Comparison of ENCODE assay signal across 20 cellular contexts in the genomic region with DNA sequence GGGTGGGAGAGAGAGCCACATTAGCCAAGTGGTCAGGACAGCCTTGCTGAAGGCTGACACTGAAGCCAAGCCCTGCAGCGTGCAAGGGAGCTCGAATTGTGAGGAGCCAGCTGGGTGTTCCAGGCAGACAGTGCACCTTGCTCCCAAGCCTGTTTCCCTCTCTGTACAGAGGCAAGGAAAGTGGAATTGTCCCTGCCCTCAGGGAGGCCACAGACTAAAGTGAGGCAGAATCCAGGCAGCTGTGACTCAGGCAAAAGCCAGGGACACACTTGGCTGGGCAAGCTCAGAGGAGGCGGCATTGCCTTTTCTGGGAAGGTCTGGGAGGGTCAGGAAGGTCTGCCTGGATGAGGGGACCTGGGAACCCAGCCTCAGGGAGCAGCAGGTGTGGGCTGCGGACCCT. TPM values are rescaled to one million over a fixed set of nuclear protein-coding genes. Genes with fewer than 3 reads are reported as not detected.
DNase-seq lines count a peak whose midpoint lies in the region; ATAC-seq, FAIRE-seq and TF ChIP-seq lines count a peak whose summit lies in the region.
"Had no signal": no experiment of that assay in that cellular context is flagged by ENCODE, and none has a peak within 500 bp of the region (broad histone marks: within the 10 kb centered on the region; RNA-seq: fewer than 3 reads in every experiment).

No MANE protein-coding gene starts in this region.

- CTCF ChIA-PET in HepG2 (lab: Yijun Ruan, JAX; ENCODE audit: low intra/inter-chr PET ratio, low total read pairs): no interaction called here

- no peak overlapping the region for H3K4me3 ChIP-seq in HepG2 (replicated peaks in 1 of 3; ENCODE audit: insufficient read depth in 1 of 3, low read depth in 2 of 3, low read length in 3 of 3)
- H3K4me3 ChIP-seq: GM23248, K562 had no signal

- in situ Hi-C loops in ACHN (cut with HindIII; ENCODE audit: low pct_ligation_motif_present, low pct_unique_long_range_greater_than_20kb, low sequenced_read_pairs): no loop called here
- in situ Hi-C loops in HepG2 (cut with HindIII; ENCODE audit: extremely low pct_ligation_motif_present, low pct_unique_long_range_greater_than_20kb): no loop called here

- no peak for TF ChIP-seq POLR2A in HepG2 (IDR thresholded peaks at IDR 0.05; ENCODE audit: insufficient read depth in 1 of 2, low read depth in 2 of 2, low read length in 2 of 2)
- TF ChIP-seq POLR2A in GM18505 (IDR thresholded peaks at IDR 0.05; ENCODE audit: borderline replicate concordance, extremely low read depth, insufficient read depth, insufficient read length): no peak

- no peak overlapping the region for H2AFZ ChIP-seq in HepG2 (ENCODE audit: low read length)
- H2AFZ ChIP-seq: GM23248 had no signal

- H3K27me3 ChIP-seq in HepG2 (ENCODE audit: control insufficient read depth in 1 of 2, insufficient read depth in 2 of 2, low read length in 2 of 2): peaks cover 8 to 36% of the 10 kb centered on the region in 2 experiments
- H3K27me3 ChIP-seq: BE2C had no signal

- DNase-seq in ACHN (peak; percentile 1), HepG2 (ENCODE audit: low spot score) (no peak), renal cortical epithelial cell (ENCODE audit: low read depth) (peak; percentile 13), NCI-H1694 (lab: John Stamatoyannopoulos, UW) (no peak), cardiac septum (ENCODE audit: low spot score) (no peak)
- DNase-seq: 8988T; CD8-positive, alpha-beta T cell; COR-L47; DMS153; DMS79 treated with DMSO at 0.1 percent for 48 hours; EL; GDM1; GM23248 had no signal

- peak; percentile 20 for ATAC-seq in esophagus mucosa
- peak; percentile 17; the same call in 2 of the 3 replicates for ATAC-seq in HepG2
- ATAC-seq in GM18505 (IDR thresholded peaks at IDR 0.05; ENCODE audit: unreplicated experiment): no peak
- ATAC-seq: CD8-positive, alpha-beta T cell had no signal

- TF ChIP-seq RAD21 in HepG2 (CRISPR knock-in tag; IDR thresholded peaks at IDR 0.05): no peak

- no peak for TF ChIP-seq CTCF in HepG2 (CRISPR knock-in tag; IDR thresholded peaks at IDR 0.05)

- no peak overlapping the region for H3K27ac ChIP-seq in HepG2 (ENCODE audit: extremely low read length, insufficient read depth, low read length)
- H3K27ac ChIP-seq: C4-2B, GM23248, HL-60 had no signal

- intact Hi-C loops in HepG2 (cut with micrococcal nuclease; ENCODE audit: unreplicated experiment): no loop called here
- intact Hi-C loops in cardiac septum (cut with DNase I): no loop called here

- 29% methylated on average over 3 of the region's 4 CpGs for whole genome bisulfite sequencing in HepG2 (ENCODE audit: low lambda C conversion rate)

- TF ChIP-seq EP300 in HepG2 (IDR thresholded peaks at IDR 0.05; ENCODE audit: low read depth in 2 of 2, low read length in 2 of 2): no peak
- TF ChIP-seq EP300 in HepG2 (CRISPR knock-in tag; IDR thresholded peaks at IDR 0.05; ENCODE audit: borderline replicate concordance): no peak

- no peak overlapping the region for H3K4me2 ChIP-seq in HepG2 (ENCODE audit: low read depth, low read length)

- H4K20me1 ChIP-seq in HepG2 (ENCODE audit: insufficient read depth, low read length): no peaks in the 10 kb centered on the region

- no peaks in the 10 kb centered on the region for H3K79me2 ChIP-seq in HepG2 (ENCODE audit: insufficient read depth, low read length)

- POLR2A ChIA-PET in HepG2 (lab: Yijun Ruan, JAX): no interaction called here

- peaks cover 17% of the 10 kb centered on the region; the same call in 1 of the 2 replicates for H3K4me1 ChIP-seq in HepG2 (ENCODE audit: insufficient read depth, low read length)

- no peaks in the 10 kb centered on the region for H3K9me3 ChIP-seq in HepG2 (ENCODE audit: low read length)
- H3K9me3 ChIP-seq: BE2C had no signal

- no peaks in the 10 kb centered on the region for H3K36me3 ChIP-seq in HepG2 (replicated peaks in 1 of 2; ENCODE audit: control insufficient read depth in 1 of 2, insufficient read depth in 2 of 2, low read length in 2 of 2)
- H3K36me3 ChIP-seq: BE2C had no signal

- no peak overlapping the region for H3K9ac ChIP-seq in HepG2 (ENCODE audit: insufficient read depth, low read depth, low read length)
- H3K9ac ChIP-seq: GM23248 had no signal

- no peak for FAIRE-seq in HepG2 (lab: Jason Lieb, UNC)
- FAIRE-seq: D721Med, K562 had no signal

- BruUV-seq in HepG2 (replicated peaks; lab: Mats Ljungman, UMichigan): no TSS peak

TF ChIP-seq in HepG2, 621 proteins besides CTCF, POLR2A, EP300 and RAD21:
- no peak for TF ChIP-seq MATR3 (CRISPR knock-in tag; IDR thresholded peaks at IDR 0.05)
- TF ChIP-seq, protein P1, sequence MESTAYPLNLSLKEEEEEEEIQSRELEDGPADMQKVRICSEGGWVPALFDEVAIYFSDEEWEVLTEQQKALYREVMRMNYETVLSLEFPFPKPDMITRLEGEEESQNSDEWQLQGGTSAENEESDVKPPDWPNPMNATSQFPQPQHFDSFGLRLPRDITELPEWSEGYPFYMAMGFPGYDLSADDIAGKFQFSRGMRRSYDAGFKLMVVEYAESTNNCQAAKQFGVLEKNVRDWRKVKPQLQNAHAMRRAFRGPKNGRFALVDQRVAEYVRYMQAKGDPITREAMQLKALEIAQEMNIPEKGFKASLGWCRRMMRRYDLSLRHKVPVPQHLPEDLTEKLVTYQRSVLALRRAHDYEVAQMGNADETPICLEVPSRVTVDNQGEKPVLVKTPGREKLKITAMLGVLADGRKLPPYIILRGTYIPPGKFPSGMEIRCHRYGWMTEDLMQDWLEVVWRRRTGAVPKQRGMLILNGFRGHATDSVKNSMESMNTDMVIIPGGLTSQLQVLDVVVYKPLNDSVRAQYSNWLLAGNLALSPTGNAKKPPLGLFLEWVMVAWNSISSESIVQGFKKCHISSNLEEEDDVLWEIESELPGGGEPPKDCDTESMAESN (CRISPR knock-in tag; conservative IDR thresholded peaks at IDR 0.05): peak; percentile 57; the same call in 1 of the 2 replicates

RNA-seq across cellular contexts. Expression of a gene that starts 50.2 kb away (rescaled TPM):
- total RNA-seq in esophagus mucosa (not detected), HepG2 (2016; rRNA removed; fragmentation: Illumina TruSeq; extraction: Trizol) (not detected in 2 replicates), renal cortical epithelial cell (0.17 TPM in 1 of 2 replicates, not detected in the other), cardiac septum (0.62 TPM)
- total RNA-seq in HepG2 (2016; cell fraction: cytosol; rRNA removed; fragmentation: Illumina TruSeq; extraction: Trizol; ENCODE audit: low read depth): not detected in 2 replicates
- not detected in 2 replicates for total RNA-seq in HepG2 (2016; cell fraction: insoluble cytoplasmic fraction; rRNA removed; fragmentation: Illumina TruSeq; extraction: Trizol)
- total RNA-seq in HepG2 (2016; cell fraction: membrane; rRNA removed; fragmentation: Illumina TruSeq; extraction: Trizol): not detected in 2 replicates
- not detected in 2 replicates for total RNA-seq in HepG2 (2016; cell fraction: nucleus; rRNA removed; fragmentation: Illumina TruSeq; extraction: Trizol)
- not detected in 2 replicates for polyA plus RNA-seq in HepG2 (2011; rRNA removed)
- 0.04 TPM in 1 of 2 replicates, not detected in the other for polyA plus RNA-seq in HepG2 (2011; cell fraction: cytosol; rRNA removed)
- polyA plus RNA-seq in HepG2 (2011; cell fraction: nucleus; rRNA removed): 0.03 TPM in 1 of 2 replicates, not detected in the other
- not detected in 2 replicates for polyA plus RNA-seq in HepG2 (2012)
- polyA plus RNA-seq in HepG2 (2016; cell fraction: cytosol; fragmentation: Illumina TruSeq; extraction: Trizol; ENCODE audit: low read depth): not detected in 2 replicates
- 0.03 TPM in 1 of 2 replicates, not detected in the other for polyA plus RNA-seq in HepG2 (2016; cell fraction: insoluble cytoplasmic fraction; fragmentation: Illumina TruSeq; extraction: Trizol; ENCODE audit: low read depth)
- polyA plus RNA-seq in HepG2 (2016; cell fraction: membrane; fragmentation: Illumina TruSeq; extraction: Trizol; ENCODE audit: low read depth): 0.16 TPM in 1 of 2 replicates, not detected in the other
- not detected in 2 replicates for polyA plus RNA-seq in HepG2 (2016; cell fraction: nucleus; fragmentation: Illumina TruSeq; extraction: Trizol; ENCODE audit: insufficient read depth, low read depth)
- 0.06 TPM in 1 of 2 replicates, not detected in the other for polyA minus RNA-seq in HepG2 (2011; rRNA and poly(A)+ RNA removed; ENCODE audit: low replicate concordance)
- not detected in 2 replicates for polyA minus RNA-seq in HepG2 (2011; cell fraction: cytosol; rRNA and poly(A)+ RNA removed)
- polyA minus RNA-seq in HepG2 (2011; cell fraction: nucleus; rRNA and poly(A)+ RNA removed): not detected in 2 replicates
- total RNA-seq: CD8-positive, alpha-beta T cell; GM23248; K562 had no signal
- polyA plus RNA-seq: GM23248, K562 had no signal

Comparison
In these comparisons a context has a peak if more than half of its experiments do, and no peak if none do; other contexts are left out.
1. DNase-seq: peak in ACHN (single experiment) and renal cortical epithelial cell (single experiment); none in HepG2 (single experiment), NCI-H1694 (single experiment) and cardiac septum (single experiment).